In the genomic region with DNA sequence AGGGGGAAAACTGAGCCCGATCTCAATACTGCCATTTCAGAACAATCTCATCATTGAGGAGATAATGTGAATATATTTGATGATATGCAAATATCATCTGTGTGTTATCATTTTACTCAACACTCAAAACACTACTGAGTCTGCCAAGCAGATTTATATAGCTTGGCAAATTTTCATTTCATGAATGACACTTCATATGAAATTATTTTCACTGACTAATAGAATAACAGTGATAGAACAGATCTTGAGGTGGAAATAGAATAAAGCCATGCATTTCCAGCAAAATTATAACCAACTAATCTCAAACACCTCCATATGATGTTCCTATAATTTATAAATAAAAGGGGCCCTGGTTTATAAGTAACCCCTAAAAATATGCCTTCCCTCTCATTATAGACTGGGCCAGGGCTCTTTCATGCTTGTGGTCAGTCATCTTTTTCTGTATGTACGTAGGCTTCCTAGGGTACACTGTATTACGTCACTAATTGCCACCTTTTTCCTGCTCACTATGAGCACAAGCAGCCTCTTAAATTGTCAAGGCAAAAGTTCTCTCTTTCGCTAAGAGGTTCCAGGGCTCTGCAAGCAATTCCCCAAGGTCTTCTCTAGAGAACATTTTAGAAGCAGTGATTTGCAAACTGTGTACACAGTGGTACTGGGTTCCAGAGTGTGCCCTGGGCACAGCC, we compare ENCODE assay signal across 13 cellular contexts.
DNase-seq lines count a peak whose midpoint lies in the region; ATAC-seq and TF ChIP-seq lines count a peak whose summit lies in the region.
"Had no signal": no experiment of that assay in that cellular context is flagged by ENCODE, and none has a peak within 500 bp of the region (broad histone marks: within the 10 kb centered on the region; RNA-seq: fewer than 3 reads in every experiment).

No MANE protein-coding gene starts in this region.

- peaks cover 32% of the 10 kb centered on the region for H3K36me3 Mint-ChIP-seq in activated CD4-positive, alpha-beta T cell treated with anti-CD3 and anti-CD28 coated beads for 36 hours (ENCODE audit: low read depth)
- peaks cover 6% of the 10 kb centered on the region for H3K36me3 Mint-ChIP-seq in IgD-negative memory B cell
- H3K36me3 Mint-ChIP-seq in activated naive CD4-positive, alpha-beta T cell treated with anti-CD3 and anti-CD28 coated beads, Interleukin-2, amount 50 U/mL, for 72 hours: peaks cover 24 to 30% of the 10 kb centered on the region in 2 donors
- H3K36me3 Mint-ChIP-seq in natural killer cell: no peaks in the 10 kb centered on the region

- H3K27me3 Mint-ChIP-seq in activated CD4-positive, alpha-beta T cell treated with anti-CD3 and anti-CD28 coated beads for 36 hours: no peaks in the 10 kb centered on the region
- H3K27me3 Mint-ChIP-seq in IgD-negative memory B cell (no peaks in the 10 kb centered on the region), natural killer cell (ENCODE audit: low read depth in 2 of 2) (no peaks in the 10 kb centered on the region)

- CTCF ChIA-PET in activated CD4-positive, alpha-beta T cell treated with anti-CD3 and anti-CD28 coated beads for 36 hours (lab: Charles Lee): interaction anchor here (0.6 to 1.7 kb wide), 3 partner anchors 22 to 223 kb away, joined by 3 to 5 read pairs (median 3); no protein-coding TSS in a partner anchor

- H3K27ac Mint-ChIP-seq in activated CD4-positive, alpha-beta T cell treated with anti-CD3 and anti-CD28 coated beads for 36 hours: peak overlapping the region; percentile 92
- H3K27ac Mint-ChIP-seq in IgD-negative memory B cell (peak overlapping the region in 1 of 3 donors; percentile 63), natural killer cell (peak overlapping the region; percentile 90 to 98)
- peak overlapping the region; percentile 72 to 97 for H3K27ac Mint-ChIP-seq in activated naive CD4-positive, alpha-beta T cell treated with anti-CD3 and anti-CD28 coated beads, Interleukin-2, amount 50 U/mL, for 72 hours

- POLR2A ChIA-PET in activated CD4-positive, alpha-beta T cell treated with anti-CD3 and anti-CD28 coated beads for 36 hours (lab: Charles Lee): interaction anchor here (1.1 to 1.2 kb wide), 2 partner anchors 12 to 137 kb away, joined by 3 to 4 read pairs; no protein-coding TSS in a partner anchor

- intact Hi-C loops in activated CD4-positive, alpha-beta T cell treated with anti-CD3 and anti-CD28 coated beads for 36 hours (cut with DNase I, micrococcal nuclease): loop anchor here (10.0 kb wide), 3 partner anchors 301 to 1609 kb away; a partner anchor contains a TSS
- intact Hi-C loops in natural killer cell (cut with micrococcal nuclease): no loop called here

- no peak for DNase-seq in activated CD4-positive, alpha-beta T cell treated with anti-CD3 and anti-CD28 coated beads for 36 hours
- no peak for DNase-seq in activated CD4-positive, alpha-beta T cell treated with anti-CD3 and anti-CD28 coated beads, Interleukin-2, amount 50 U/mL, for 48 hours
- DNase-seq in activated naive CD4-positive, alpha-beta T cell treated with anti-CD3 and anti-CD28 coated beads, Interleukin-2, amount 50 U/mL, for 72 hours (ENCODE audit: low spot score in 2 of 2): no peak
- DNase-seq in natural killer cell (no peak), COR-L47 (lab: John Stamatoyannopoulos, UW) (no peak)
- DNase-seq: activated CD4-positive, CD25-positive, alpha-beta regulatory T cell; activated gamma-delta T cell; effector CD8-positive, alpha-beta T cell; NCI-H510A; Peyer's patch had no signal

- peak; percentile 14 for ATAC-seq in activated CD4-positive, alpha-beta T cell treated with anti-CD3 and anti-CD28 coated beads for 36 hours
- ATAC-seq in activated naive CD4-positive, alpha-beta T cell treated with anti-CD3 and anti-CD28 coated beads, Interleukin-2, amount 50 U/mL, for 72 hours: no peak
- ATAC-seq in natural killer cell (no peak), HG02938 (IDR thresholded peaks at IDR 0.05; ENCODE audit: unreplicated experiment) (no peak), HG02610 (IDR thresholded peaks at IDR 0.05; ENCODE audit: unreplicated experiment) (no peak)

- peaks cover 73% of the 10 kb centered on the region for H3K4me1 Mint-ChIP-seq in activated CD4-positive, alpha-beta T cell treated with anti-CD3 and anti-CD28 coated beads for 36 hours
- H3K4me1 Mint-ChIP-seq in IgD-negative memory B cell: peaks cover 50 to 66% (median 50%) of the 10 kb centered on the region in 3 donors
- H3K4me1 Mint-ChIP-seq in natural killer cell: peaks cover 75 to 77% of the 10 kb centered on the region in 2 donors

- H3K4me3 Mint-ChIP-seq in activated CD4-positive, alpha-beta T cell treated with anti-CD3 and anti-CD28 coated beads for 36 hours: peak overlapping the region; percentile 62
- peak overlapping the region in 3 of 4 donors; percentile 70 to 83 (median 75) for H3K4me3 Mint-ChIP-seq in IgD-negative memory B cell
- H3K4me3 Mint-ChIP-seq in natural killer cell: peak overlapping the region; percentile 40

- TF ChIP-seq CTCF in natural killer cell (IDR thresholded peaks at IDR 0.05): no peak

- no peaks in the 10 kb centered on the region for H3K9me3 Mint-ChIP-seq in activated CD4-positive, alpha-beta T cell treated with anti-CD3 and anti-CD28 coated beads for 36 hours (ENCODE audit: low read depth)
- H3K9me3 Mint-ChIP-seq in IgD-negative memory B cell (no peaks in the 10 kb centered on the region), natural killer cell (no peaks in the 10 kb centered on the region)
- H3K9me3 Mint-ChIP-seq in activated naive CD4-positive, alpha-beta T cell treated with anti-CD3 and anti-CD28 coated beads, Interleukin-2, amount 50 U/mL, for 72 hours: peaks cover 0 to 9% of the 10 kb centered on the region in 2 donors
